In genomic region chr21:16169810-16170209, GRCh38 we compare ENCODE assay signal across 18 cellular contexts.
DNase-seq lines count a peak whose midpoint lies in the region; ATAC-seq, FAIRE-seq and TF ChIP-seq lines count a peak whose summit lies in the region.
"Had no signal": no experiment of that assay in that cellular context is flagged by ENCODE, and none has a peak within 500 bp of the region (broad histone marks: within the 10 kb centered on the region; RNA-seq: fewer than 3 reads in every experiment).

No MANE protein-coding gene starts in this region.

- H3K27ac ChIP-seq in body of pancreas (no peak overlapping the region), hepatocyte (peak overlapping the region; percentile 65), suprapubic skin (peak overlapping the region; percentile 37)

- peaks cover 4% of the 10 kb centered on the region for H3K4me1 ChIP-seq in body of pancreas
- H3K4me1 ChIP-seq in hepatocyte (ENCODE audit: insufficient read depth) = no peaks in the 10 kb centered on the region
- H3K4me1 ChIP-seq in suprapubic skin = peaks cover 12% of the 10 kb centered on the region

- no peaks in the 10 kb centered on the region for H3K4me1 Mint-ChIP-seq in stimulated activated naive CD8-positive, alpha-beta T cell treated with anti-CD3 and anti-CD28 coated beads, Interleukin-15, amount 100 ng/mL, for 72 hours
- H3K4me1 Mint-ChIP-seq: B cell had no signal

- no peak overlapping the region for H3K4me3 Mint-ChIP-seq in stimulated activated naive CD8-positive, alpha-beta T cell treated with anti-CD3 and anti-CD28 coated beads, Interleukin-15, amount 100 ng/mL, for 72 hours
- H3K4me3 Mint-ChIP-seq: B cell had no signal

- H3K27me3 ChIP-seq in body of pancreas (no peaks in the 10 kb centered on the region), hepatocyte (no peaks in the 10 kb centered on the region), suprapubic skin (no peaks in the 10 kb centered on the region)

- no peak for TF ChIP-seq POLR2A in H54 (IDR thresholded peaks at IDR 0.05; ENCODE audit: low read depth, low read length)
- no peak for TF ChIP-seq POLR2A in body of pancreas (IDR thresholded peaks at IDR 0.05)
- no peak for TF ChIP-seq POLR2A in suprapubic skin (IDR thresholded peaks at IDR 0.05)

- TF ChIP-seq CTCF in body of pancreas (IDR thresholded peaks at IDR 0.05) = no peak
- TF ChIP-seq CTCF in hepatocyte (IDR thresholded peaks at IDR 0.05; ENCODE audit: poor library complexity) = no peak
- no peak for TF ChIP-seq CTCF in suprapubic skin (IDR thresholded peaks at IDR 0.05)

- FAIRE-seq in H54 (lab: Jason Lieb, UNC) = peak; percentile 53
- FAIRE-seq: GM12878, H1, K562 had no signal

- H3K27ac Mint-ChIP-seq in stimulated activated naive CD8-positive, alpha-beta T cell treated with anti-CD3 and anti-CD28 coated beads, Interleukin-15, amount 100 ng/mL, for 72 hours = no peak overlapping the region
- H3K27ac Mint-ChIP-seq: B cell had no signal

- H3K9me3 ChIP-seq in body of pancreas (no peaks in the 10 kb centered on the region), hepatocyte (ENCODE audit: low read depth) (no peaks in the 10 kb centered on the region), suprapubic skin (no peaks in the 10 kb centered on the region)
- H3K9me3 ChIP-seq: SK-N-SH had no signal

- H3K4me2 ChIP-seq in hepatocyte = peak overlapping the region; percentile 23
- H3K4me2 ChIP-seq: SK-N-SH had no signal

- intact Hi-C loops in body of pancreas (cut with DNase I) = no loop called here

- H4K20me1 ChIP-seq in hepatocyte (ENCODE audit: insufficient read depth, poor library complexity, severe bottlenecking) = no peaks in the 10 kb centered on the region

- ATAC-seq in body of pancreas (peak; percentile 38), GM21825 (IDR thresholded peaks at IDR 0.05; ENCODE audit: unreplicated experiment) (no peak)
- ATAC-seq in stimulated activated naive CD8-positive, alpha-beta T cell treated with anti-CD3 and anti-CD28 coated beads, Interleukin-15, amount 100 ng/mL, for 72 hours = no peak
- ATAC-seq: GM12878, K562 had no signal

- DNase-seq in H54 (ENCODE audit: insufficient read length, low spot score) = no peak
- no peak for DNase-seq in body of pancreas
- no peak for DNase-seq in hepatocyte (ENCODE audit: low spot score)
- no peak for DNase-seq in suprapubic skin (ENCODE audit: low spot score in 2 of 2)
- no peak for DNase-seq in T1000 (lab: John Stamatoyannopoulos, UW)
- DNase-seq in activated naive CD4-positive, alpha-beta T cell (lab: John Stamatoyannopoulos, UW) = no peak
- no peak for DNase-seq in stimulated activated naive CD8-positive, alpha-beta T cell treated with anti-CD3 and anti-CD28 coated beads, Interleukin-15, amount 100 ng/mL, for 72 hours
- DNase-seq: NCI-H1105 treated with DMSO at 0.1 percent for 48 hours, NCI-H1694, NCI-H524, SHP77, SK-N-SH had no signal

- TF ChIP-seq EP300 in suprapubic skin (IDR thresholded peaks at IDR 0.05) = no peak

- no peak overlapping the region for H2AFZ ChIP-seq in hepatocyte

- no peaks in the 10 kb centered on the region for H3K79me2 ChIP-seq in hepatocyte

- WGBS in body of pancreas, 2 donors = 24 to 26% methylated on average over 1 of the region's 1 CpG
- WGBS in hepatocyte (ENCODE audit: low lambda C conversion rate, missing lambda C conversion rate) = 71% methylated on average over 1 of the region's 1 CpG
- WGBS in suprapubic skin = 69% methylated on average over 1 of the region's 1 CpG

- H3K27me3 Mint-ChIP-seq in stimulated activated naive CD8-positive, alpha-beta T cell treated with anti-CD3 and anti-CD28 coated beads, Interleukin-15, amount 100 ng/mL, for 72 hours = no peaks in the 10 kb centered on the region
- H3K27me3 Mint-ChIP-seq: B cell had no signal

- H3K9me3 Mint-ChIP-seq in stimulated activated naive CD8-positive, alpha-beta T cell treated with anti-CD3 and anti-CD28 coated beads, Interleukin-15, amount 100 ng/mL, for 72 hours = no peaks in the 10 kb centered on the region
- H3K9me3 Mint-ChIP-seq: HFFc6 had no signal

- H3K36me3 ChIP-seq in body of pancreas (replicated peaks in 1 of 2; ENCODE audit: insufficient read depth in 1 of 2, low read depth in 2 of 2) = no peaks in the 10 kb centered on the region
- no peaks in the 10 kb centered on the region for H3K36me3 ChIP-seq in hepatocyte (replicated peaks; ENCODE audit: insufficient read depth, low read depth)
- H3K36me3 ChIP-seq in suprapubic skin = no peaks in the 10 kb centered on the region

- H3K9me2 ChIP-seq in hepatocyte (replicated peaks; ENCODE audit: insufficient read depth) = no peaks in the 10 kb centered on the region
- H3K9me2 ChIP-seq: SK-N-SH had no signal

- H3K4me3 ChIP-seq in body of pancreas (no peak overlapping the region), hepatocyte (no peak overlapping the region), suprapubic skin (no peak overlapping the region)
- H3K4me3 ChIP-seq: GM12878, K562 had no signal

Comparison
In these comparisons a context has a peak if more than half of its experiments do, and no peak if none do; other contexts are left out.
1. H3K27ac ChIP-seq: peak in hepatocyte (single experiment) and suprapubic skin (single experiment); none in body of pancreas (0 of 4).